In the genomic region with DNA sequence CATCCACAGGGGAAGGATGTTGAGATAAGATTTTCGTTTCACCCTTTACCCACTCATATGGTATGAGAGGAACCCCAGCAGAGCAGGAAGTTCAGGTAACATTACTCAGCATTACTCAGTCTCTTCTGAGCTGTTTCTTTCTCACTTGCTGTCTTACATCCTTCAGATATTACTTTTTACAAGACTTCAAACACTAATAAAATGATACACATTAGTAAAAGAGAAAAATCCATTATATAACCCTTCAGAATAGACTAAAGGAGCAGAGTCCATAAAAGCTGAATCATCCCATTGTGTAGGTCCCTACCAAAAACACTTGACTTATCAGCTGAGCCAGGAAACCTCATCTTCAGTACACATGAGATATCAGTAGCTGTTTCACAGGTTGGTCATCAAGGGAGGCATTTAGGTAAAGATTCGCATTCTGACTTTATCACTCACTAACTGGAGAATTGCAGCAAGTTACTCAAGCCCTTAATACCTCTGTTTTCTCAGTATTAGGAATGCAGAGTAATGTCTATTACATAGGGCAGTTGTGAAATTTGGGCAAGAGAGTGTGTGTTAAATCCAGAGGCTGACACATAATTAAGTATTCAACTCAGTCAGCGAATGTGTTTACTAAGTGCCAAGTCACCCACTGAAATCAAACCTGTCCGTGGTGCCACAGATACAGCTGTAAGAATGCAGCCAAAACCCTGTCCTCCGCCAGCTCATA, we compare ENCODE assay signal across 8 cellular contexts. TPM values are rescaled to one million over a fixed set of nuclear protein-coding genes. Genes with fewer than 3 reads are reported as not detected.
DNase-seq lines count a peak whose midpoint lies in the region; TF ChIP-seq lines count a peak whose summit lies in the region.

No MANE protein-coding gene starts in this region.

- H3K9ac ChIP-seq in GM23248 = no peak overlapping the region

- peak overlapping the region; percentile 43 for H3K4me2 ChIP-seq in GM23248 (ENCODE audit: unreplicated experiment)
- H3K4me2 ChIP-seq in PC-9 = peak overlapping the region; percentile 76

- no peak overlapping the region for H2AFZ ChIP-seq in GM23248
- no peak overlapping the region for H2AFZ ChIP-seq in PC-9

- intact Hi-C loops in PC-9 (cut with micrococcal nuclease; ENCODE audit: unreplicated experiment) = loop anchor here (1.0 kb wide), 2 partner anchors 43 to 273 kb away; no protein-coding TSS in a partner anchor

- H3K9me3 ChIP-seq in GM23248 (ENCODE audit: low read depth) (no peaks in the 10 kb centered on the region), PC-9 (ENCODE audit: insufficient read depth, low read depth) (no peaks in the 10 kb centered on the region)

- peaks cover 29% of the 10 kb centered on the region for H3F3A ChIP-seq in GM23248 (ENCODE audit: insufficient read depth)
- peaks cover 34% of the 10 kb centered on the region for H3F3A ChIP-seq in PC-9 (ENCODE audit: insufficient read depth, low read depth)

- DNase-seq in GM03348 (ENCODE audit: low spot score) (peak; percentile 65), GM23248 (peak; percentile 93), PC-9 (peak in 1 of 2 experiments; percentile 97), fibroblast of the aortic adventitia (ENCODE audit: low read depth) (peak; percentile 87), activated gamma-delta T cell treated with Interleukin-2 at 50 U/mL for 16 hours (no peak), UCSD-AML1 (lab: John Stamatoyannopoulos, UW; ENCODE audit: unreplicated experiment) (no peak), NCI-H187 treated with DMSO at 0.1 percent for 48 hours (lab: John Stamatoyannopoulos, UW) (no peak)
- DNase-seq in activated CD4-positive, alpha-beta T cell treated with anti-CD3 and anti-CD28 coated beads, Interleukin-2, amount 50 U/mL, for 1 hour = no peak

- no TSS peak for BruUV-seq in PC-9 (replicated peaks; lab: Mats Ljungman, UMichigan)

- TF ChIP-seq CTCF in PC-9 (conservative IDR thresholded peaks at IDR 0.05) = no peak
- no peak for TF ChIP-seq CTCF in fibroblast of the aortic adventitia (IDR thresholded peaks at IDR 0.05; ENCODE audit: insufficient read depth, low read length)

- no peaks in the 10 kb centered on the region for H3K79me2 ChIP-seq in GM23248 (ENCODE audit: insufficient read depth)
- no peaks in the 10 kb centered on the region for H3K79me2 ChIP-seq in PC-9 (ENCODE audit: low read depth)

- H4K20me1 ChIP-seq in GM23248 (ENCODE audit: insufficient read depth) (no peaks in the 10 kb centered on the region), PC-9 (ENCODE audit: insufficient read depth) (no peaks in the 10 kb centered on the region)

- H3K4me1 ChIP-seq in GM23248 (ENCODE audit: insufficient read depth) (peaks cover 12% of the 10 kb centered on the region), PC-9 (replicated peaks; ENCODE audit: insufficient read depth) (peaks cover 40% of the 10 kb centered on the region)

- H3K36me3 ChIP-seq in GM23248 (ENCODE audit: low read depth) (no peaks in the 10 kb centered on the region), PC-9 (ENCODE audit: low read depth) (no peaks in the 10 kb centered on the region)

- H3K27me3 ChIP-seq in GM23248 (replicated peaks; ENCODE audit: insufficient read depth) = no peaks in the 10 kb centered on the region
- no peaks in the 10 kb centered on the region for H3K27me3 ChIP-seq in PC-9 (ENCODE audit: insufficient read depth, low read depth)

- POLR2A ChIA-PET in PC-9 (lab: Charles Lee; ENCODE audit: unreplicated experiment) = interaction anchor here (0.6 to 0.8 kb wide), 3 partner anchors 21 to 167 kb away, joined by 3 read pairs; no protein-coding TSS in a partner anchor

- H3K27ac ChIP-seq in GM23248 (peak overlapping the region; percentile 63), PC-9 (peak overlapping the region; percentile 96)

- H3K9me2 ChIP-seq in GM23248 (ENCODE audit: insufficient read depth) = no peaks in the 10 kb centered on the region
- no peaks in the 10 kb centered on the region for H3K9me2 ChIP-seq in PC-9 (ENCODE audit: insufficient read depth)

- H3K4me3 ChIP-seq in GM23248 = no peak overlapping the region
- H3K4me3 ChIP-seq in PC-9 = peak overlapping the region; percentile 24; the same call in 1 of the 2 replicates
- H3K4me3 ChIP-seq in fibroblast of the aortic adventitia (ENCODE audit: low read depth, low read length) = no peak overlapping the region

- 19 to 20% methylated on average over 5 of the region's 5 CpGs for WGBS in GM23248 (ENCODE audit: low coverage in 1 of 2, low lambda C conversion rate in 2 of 2, missing lambda C conversion rate in 2 of 2), 2 experiments

- in situ Hi-C loops in GM23248 (cut with MboI) = no loop called here

- CTCF ChIA-PET in PC-9 (lab: Charles Lee) = interaction anchor here (0.7 kb wide), 1 partner anchor 14 kb away, joined by 10 read pairs; no protein-coding TSS in a partner anchor

RNA-seq across cellular contexts. Expression of gene KLF6, which starts 44.7 kb away (rescaled TPM):
- total RNA-seq in GM23248 (2014; rRNA removed; shearing (Covaris generic)) = 49.8 and 58.9 TPM in 2 replicates
- 264 and 279 TPM in 2 replicates for polyA plus RNA-seq in GM23248 (2016; fragmentation: Nextera tagmentation; extraction: Ambion mirVana)
- total RNA-seq in PC-9 (2021) = 27.7 and 41.9 TPM in 2 replicates
- 47.8 and 52.1 TPM in 2 replicates for total RNA-seq in fibroblast of the aortic adventitia (ENCODE audit: low replicate concordance)

Comparison
In these comparisons a context has a peak if more than half of its experiments do, and no peak if none do; other contexts are left out.
1. DNase-seq: peak in GM03348 (single experiment), GM23248 (single experiment) and fibroblast of the aortic adventitia (single experiment); none in activated gamma-delta T cell treated with Interleukin-2 at 50 U/mL for 16 hours (single experiment), UCSD-AML1 (single experiment), NCI-H187 treated with DMSO at 0.1 percent for 48 hours (single experiment) and activated CD4-positive, alpha-beta T cell treated with anti-CD3 and anti-CD28 coated beads, Interleukin-2, amount 50 U/mL, for 1 hour (single experiment).